Comparison of ENCODE assay signal across 13 cellular contexts in the genomic region with DNA sequence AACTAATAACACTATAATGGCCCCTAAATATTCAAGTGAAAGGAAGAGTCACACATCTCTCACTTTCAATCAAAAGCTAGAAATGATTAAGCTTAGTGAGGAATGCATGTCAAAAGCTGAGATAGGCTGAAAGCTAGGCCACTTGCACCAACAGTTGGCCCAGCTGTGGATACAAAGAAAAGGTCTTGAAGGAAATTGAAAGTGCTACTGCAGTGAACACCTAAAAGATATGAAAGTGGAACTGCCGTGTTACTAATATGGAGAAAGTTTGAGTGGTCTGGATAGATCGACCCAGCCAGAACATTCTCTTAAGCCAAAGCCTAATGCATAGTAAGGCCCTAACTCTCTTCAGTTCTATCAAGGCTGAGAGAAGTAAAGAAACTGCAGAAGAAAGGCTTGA. TPM values are rescaled to one million over a fixed set of nuclear protein-coding genes. Genes with fewer than 3 reads are reported as not detected.
DNase-seq lines count a peak whose midpoint lies in the region; ATAC-seq, FAIRE-seq and TF ChIP-seq lines count a peak whose summit lies in the region.
"Had no signal": no experiment of that assay in that cellular context is flagged by ENCODE, and none has a peak within 500 bp of the region (broad histone marks: within the 10 kb centered on the region; RNA-seq: fewer than 3 reads in every experiment).

No MANE protein-coding gene starts in this region.

- no peak overlapping the region for H3K27ac ChIP-seq in tibial artery
- H3K27ac ChIP-seq: left ventricle myocardium inferior, right atrium auricular region had no signal

- H3K9me3 Mint-ChIP-seq in WTC11, result no peaks in the 10 kb centered on the region

- no peak overlapping the region for H3K4me3 ChIP-seq in tibial artery
- H3K4me3 ChIP-seq: left ventricle myocardium inferior, right atrium auricular region had no signal

- POLR2A ChIA-PET in WTC11 (lab: Charles Lee), result no interaction called here

- CTCF ChIA-PET in WTC11 (lab: Charles Lee), result no interaction called here

- FAIRE-seq in GM18507 (lab: Jason Lieb, UNC), result peak; percentile 99

- intact Hi-C loops in tibial artery (cut with DNase I; ENCODE audit: low total_unique reads), result no loop called here

- no peak overlapping the region for H3K4me3 Mint-ChIP-seq in WTC11

- H3K27me3 ChIP-seq in tibial artery, result no peaks in the 10 kb centered on the region
- H3K27me3 ChIP-seq: right atrium auricular region had no signal

- no peak overlapping the region for H3K27ac Mint-ChIP-seq in WTC11

- DNase-seq in GM18507 (ENCODE audit: extremely low spot score, insufficient read length, low read depth) (peak; percentile 25), NCI-H69 (lab: John Stamatoyannopoulos, UW) (no peak), cerebellum (ENCODE audit: low spot score) (no peak), WTC11 (ENCODE audit: low spot score) (no peak), tibial artery (no peak)
- peak; percentile 27 to 49 for DNase-seq in activated T-cell treated with anti-CD3 and anti-CD28 coated beads, Interleukin-2, amount 50 U/mL, for 48 hours
- DNase-seq: activated effector memory CD4-positive, alpha-beta T cell treated with anti-CD3 and anti-CD28 coated beads, Interleukin-2, amount 50 U/mL, for 16 hours; GF-D8; Karpas-422; left ventricle myocardium inferior had no signal

- no peaks in the 10 kb centered on the region for H3K4me1 Mint-ChIP-seq in WTC11

- H3K36me3 Mint-ChIP-seq in WTC11, result no peaks in the 10 kb centered on the region

- H3K4me1 ChIP-seq in tibial artery, result no peaks in the 10 kb centered on the region
- H3K4me1 ChIP-seq: left ventricle myocardium inferior, right atrium auricular region had no signal

- H3K27me3 Mint-ChIP-seq in WTC11 (ENCODE audit: low read depth), result no peaks in the 10 kb centered on the region

- H3K36me3 ChIP-seq in tibial artery, result no peaks in the 10 kb centered on the region
- H3K36me3 ChIP-seq: left ventricle myocardium inferior, right atrium auricular region had no signal

- H3K9me3 ChIP-seq in tibial artery, result no peaks in the 10 kb centered on the region
- H3K9me3 ChIP-seq: left ventricle myocardium inferior, right atrium auricular region had no signal

- TF ChIP-seq CTCF in WTC11 (IDR thresholded peaks at IDR 0.05) (no peak), tibial artery (IDR thresholded peaks at IDR 0.05) (no peak)

- ATAC-seq in GM19463 (IDR thresholded peaks at IDR 0.05; ENCODE audit: unreplicated experiment), result peak; percentile 99
- peak; percentile 100 for ATAC-seq in HG03045 (IDR thresholded peaks at IDR 0.05; ENCODE audit: unreplicated experiment)
- no peak for ATAC-seq in WTC11

TF ChIP-seq in WTC11, 78 proteins besides CTCF, POLR2A, EP300 and RAD21:
- no peak for TF ChIP-seq JUN (CRISPR knock-in tag; IDR thresholded peaks at IDR 0.05)

RNA-seq across cellular contexts. Expression of gene SNX13, which starts 12.1 kb away (rescaled TPM):
- 72.9 TPM for total RNA-seq in cerebellum
- total RNA-seq in WTC11 (2021), result 27.5 to 30.0 TPM (median 29.3 TPM) in 3 replicates

Comparison
In these comparisons a context has a peak if more than half of its experiments do, and no peak if none do; other contexts are left out.
1. DNase-seq: peak in GM18507 (single experiment) and activated T-cell treated with anti-CD3 and anti-CD28 coated beads, Interleukin-2, amount 50 U/mL, for 48 hours (2 of 2); none in NCI-H69 (single experiment), cerebellum (single experiment), WTC11 (single experiment) and tibial artery (0 of 2).